Comparison of ENCODE assay signal across 9 cellular contexts in the genomic region with DNA sequence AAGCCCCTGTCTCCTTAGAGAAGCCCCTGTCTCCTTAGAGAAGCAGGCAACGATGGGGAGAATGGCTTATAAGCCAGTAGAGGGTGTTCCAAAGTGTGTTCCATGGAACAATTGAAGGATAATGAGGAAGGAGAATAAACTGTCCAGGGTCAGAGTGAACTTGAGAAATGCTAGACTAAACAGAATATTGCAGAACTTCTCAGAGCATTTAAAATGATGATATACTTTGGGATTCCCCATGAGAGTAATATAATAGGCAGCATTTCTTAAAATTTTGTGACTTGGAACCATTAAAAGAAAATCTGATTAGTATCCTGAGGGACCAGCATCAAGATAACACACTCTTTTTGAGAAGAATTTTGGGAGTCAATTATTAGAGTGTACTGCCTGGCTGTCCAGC.
"Had no signal": no experiment of that assay in that cellular context is flagged by ENCODE, and none has a peak within 500 bp of the region (broad histone marks: within the 10 kb centered on the region; RNA-seq: fewer than 3 reads in every experiment).

No MANE protein-coding gene starts in this region.

- H2AFZ ChIP-seq: GM23338 had no signal

- H3K27ac Mint-ChIP-seq: GM23338, HFFc6 had no signal

- DNase-seq: H7, HCEC 1CT, HFFc6, KG1 had no signal

- H3K27ac ChIP-seq: HL-60 had no signal

- H3K4me2 ChIP-seq: GM23338 had no signal

- H3K4me3 Mint-ChIP-seq: GM23338, HFFc6, IgD-negative memory B cell had no signal

- H3K27me3 Mint-ChIP-seq: IgD-negative memory B cell had no signal

- FAIRE-seq: H1, HepG2 had no signal

- ATAC-seq: GM23338, HepG2 had no signal

- H3K4me3 ChIP-seq: GM23338 had no signal

- H3K4me1 Mint-ChIP-seq: GM23338, IgD-negative memory B cell had no signal
